32 cellular contexts compared by ENCODE assay signal in genomic region chr10:112769611-112770370, GRCh38.
"Had no signal": no experiment of that assay in that cellular context is flagged by ENCODE, and none has a peak within 500 bp of the region (broad histone marks: within the 10 kb centered on the region; RNA-seq: fewer than 3 reads in every experiment).

No MANE protein-coding gene starts in this region.

- H3K4me3 ChIP-seq: adrenal gland, coronary artery, dorsolateral prefrontal cortex, gastroesophageal sphincter, heart right ventricle had no signal

- H3K4me3 Mint-ChIP-seq: activated CD4-positive, alpha-beta memory T cell treated with anti-CD3 and anti-CD28 coated beads for 36 hours; activated CD4-positive, alpha-beta T cell treated with anti-CD3 and anti-CD28 coated beads for 36 hours; activated CD4-positive, alpha-beta T cell treated with anti-CD3 and anti-CD28 coated beads, Interleukin-2, amount 10 ng/mL, durations not matched to agents 24 days and 14 days; activated CD8-positive, alpha-beta memory T cell treated with anti-CD3 and anti-CD28 coated beads, Interleukin-2, amount 10 ng/mL, durations not matched to agents 7 days and 5 days; activated CD8-positive, alpha-beta T cell treated with anti-CD3 and anti-CD28 coated beads, Interleukin-2, amount 10 ng/mL, durations not matched to agents 7 days and 5 days; activated naive CD4-positive, alpha-beta T cell treated with anti-CD3 and anti-CD28 coated beads for 36 hours; activated naive CD4-positive, alpha-beta T cell treated with anti-CD3 and anti-CD28 coated beads, Interleukin-2, amount 50 U/mL, for 24 hours; activated naive CD8-positive, alpha-beta T cell treated with anti-CD3 and anti-CD28 coated beads for 36 hours; activated naive CD8-positive, alpha-beta T cell treated with anti-CD3 and anti-CD28 coated beads, Interleukin-2, amount 50 U/mL, for 24 hours; activated T-helper 1 cell treated with anti-CD3 and anti-CD28 coated beads, Interleukin-12 subunit alpha, Interleukin-12 subunit beta, Interleukin-2, Interleukin-4 antibody, amounts not matched to agents 30 ng/mL and 10 ng/mL and 1 ng/mL, durations not matched to agents 14 hours and 24 hours and 36 hours; brain; central memory CD8-positive, alpha-beta T cell; dendritic cell treated with granulocyte-macrophage colony-stimulating factor and Interleukin-4, amounts not matched to agents 40 ng/mL and 50 ng/mL, for 4 days; endodermal cell had no signal

- DNase-seq: activated CD4-positive, alpha-beta memory T cell treated with anti-CD3 and anti-CD28 coated beads for 36 hours; activated CD4-positive, alpha-beta T cell treated with anti-CD3 and anti-CD28 coated beads for 36 hours; activated CD4-positive, alpha-beta T cell treated with anti-CD3 and anti-CD28 coated beads, Interleukin-2, amount 10 ng/mL, durations not matched to agents 24 days and 14 days; activated CD4-positive, CD25-positive, alpha-beta regulatory T cell; activated CD4-positive, CD25-positive, alpha-beta regulatory T cell treated with anti-CD3 and anti-CD28 coated beads, Interleukin-2, amount 50 U/mL, for 72 hours; activated CD8-positive, alpha-beta memory T cell treated with anti-CD3 and anti-CD28 coated beads, Interleukin-2, amount 10 ng/mL, durations not matched to agents 7 days and 5 days; activated CD8-positive, alpha-beta memory T cell treated with anti-CD3 and anti-CD28 coated beads, Interleukin-2, amount 50 U/mL, for 4 hours; activated CD8-positive, alpha-beta T cell treated with anti-CD3 and anti-CD28 coated beads, Interleukin-2, amount 10 ng/mL, durations not matched to agents 7 days and 5 days; activated effector memory CD4-positive, alpha-beta T cell treated with anti-CD3 and anti-CD28 coated beads, Interleukin-2, amount 50 U/mL, for 16 hours; activated naive CD4-positive, alpha-beta T cell treated with anti-CD3 and anti-CD28 coated beads for 36 hours; activated naive CD8-positive, alpha-beta T cell treated with anti-CD3 and anti-CD28 coated beads for 36 hours; activated naive CD8-positive, alpha-beta T cell treated with anti-CD3 and anti-CD28 coated beads, Interleukin-2, amount 50 U/mL, for 24 hours; activated T-cell treated with anti-CD3 and anti-CD28 coated beads, Interleukin-2, amount 50 U/mL, for 1 hour; activated T-cell treated with anti-CD3 and anti-CD28 coated beads, Interleukin-2, amount 50 U/mL, for 48 hours; adrenal gland; amygdala; aorta; dorsolateral prefrontal cortex; effector memory CD4-positive, alpha-beta T cell; endodermal cell; foreskin melanocyte; heart right ventricle; T-helper 2 cell had no signal

- H3K27me3 ChIP-seq: adrenal gland, dorsolateral prefrontal cortex, gastroesophageal sphincter, heart right ventricle had no signal

- H3K27ac Mint-ChIP-seq: activated CD4-positive, alpha-beta memory T cell treated with anti-CD3 and anti-CD28 coated beads for 36 hours; activated CD4-positive, alpha-beta T cell treated with anti-CD3 and anti-CD28 coated beads for 36 hours; activated CD4-positive, alpha-beta T cell treated with anti-CD3 and anti-CD28 coated beads, Interleukin-2, amount 10 ng/mL, durations not matched to agents 24 days and 14 days; activated CD8-positive, alpha-beta memory T cell treated with anti-CD3 and anti-CD28 coated beads, Interleukin-2, amount 10 ng/mL, durations not matched to agents 7 days and 5 days; activated CD8-positive, alpha-beta T cell treated with anti-CD3 and anti-CD28 coated beads, Interleukin-2, amount 10 ng/mL, durations not matched to agents 7 days and 5 days; activated naive CD4-positive, alpha-beta T cell treated with anti-CD3 and anti-CD28 coated beads for 36 hours; activated naive CD4-positive, alpha-beta T cell treated with anti-CD3 and anti-CD28 coated beads, Interleukin-2, amount 50 U/mL, for 24 hours; activated naive CD8-positive, alpha-beta T cell treated with anti-CD3 and anti-CD28 coated beads for 36 hours; activated naive CD8-positive, alpha-beta T cell treated with anti-CD3 and anti-CD28 coated beads, Interleukin-2, amount 50 U/mL, for 24 hours; activated T-helper 1 cell treated with anti-CD3 and anti-CD28 coated beads, Interleukin-12 subunit alpha, Interleukin-12 subunit beta, Interleukin-2, Interleukin-4 antibody, amounts not matched to agents 30 ng/mL and 10 ng/mL and 1 ng/mL, durations not matched to agents 14 hours and 24 hours and 36 hours; activated T-helper 2 cell treated with anti-CD3 and anti-CD28 coated beads, Interferon-gamma antibody, Interleukin-2, Interleukin-4, amounts not matched to agents 10 μg/mL and 5 μg/mL and 100 μg/mL, durations not matched to agents 14 hours and 24 hours and 36 hours; brain; dendritic cell treated with granulocyte-macrophage colony-stimulating factor and Interleukin-4, amounts not matched to agents 40 ng/mL and 50 ng/mL, for 4 days; endodermal cell had no signal

- H3K36me3 ChIP-seq: adrenal gland, gastroesophageal sphincter, heart right ventricle had no signal

- H3K9me3 Mint-ChIP-seq: activated CD4-positive, alpha-beta memory T cell treated with anti-CD3 and anti-CD28 coated beads for 36 hours; activated CD4-positive, alpha-beta T cell treated with anti-CD3 and anti-CD28 coated beads, Interleukin-2, amount 10 ng/mL, durations not matched to agents 24 days and 14 days; activated naive CD4-positive, alpha-beta T cell treated with anti-CD3 and anti-CD28 coated beads for 36 hours; activated naive CD4-positive, alpha-beta T cell treated with anti-CD3 and anti-CD28 coated beads, Interleukin-2, amount 50 U/mL, for 24 hours; activated naive CD8-positive, alpha-beta T cell treated with anti-CD3 and anti-CD28 coated beads for 36 hours; activated naive CD8-positive, alpha-beta T cell treated with anti-CD3 and anti-CD28 coated beads, Interleukin-2, amount 50 U/mL, for 24 hours; activated T-helper 1 cell treated with anti-CD3 and anti-CD28 coated beads, Interleukin-12 subunit alpha, Interleukin-12 subunit beta, Interleukin-2, Interleukin-4 antibody, amounts not matched to agents 30 ng/mL and 10 ng/mL and 1 ng/mL, durations not matched to agents 14 hours and 24 hours and 36 hours; activated T-helper 2 cell treated with anti-CD3 and anti-CD28 coated beads, Interferon-gamma antibody, Interleukin-2, Interleukin-4, amounts not matched to agents 10 μg/mL and 5 μg/mL and 100 μg/mL, durations not matched to agents 14 hours and 24 hours and 36 hours; central memory CD8-positive, alpha-beta T cell; dendritic cell treated with granulocyte-macrophage colony-stimulating factor and Interleukin-4, amounts not matched to agents 40 ng/mL and 50 ng/mL, for 4 days had no signal

- H3K4me1 ChIP-seq: adrenal gland, gastroesophageal sphincter, heart right ventricle had no signal

- H3K9me3 ChIP-seq: adrenal gland, gastroesophageal sphincter had no signal

- FAIRE-seq: bronchial epithelial cell had no signal

- H3K27ac ChIP-seq: adrenal gland, coronary artery, dorsolateral prefrontal cortex, gastroesophageal sphincter, heart right ventricle had no signal

- H3K27me3 Mint-ChIP-seq: activated CD4-positive, alpha-beta memory T cell treated with anti-CD3 and anti-CD28 coated beads for 36 hours; activated CD4-positive, alpha-beta T cell treated with anti-CD3 and anti-CD28 coated beads for 36 hours; activated CD4-positive, alpha-beta T cell treated with anti-CD3 and anti-CD28 coated beads, Interleukin-2, amount 10 ng/mL, durations not matched to agents 24 days and 14 days; activated CD8-positive, alpha-beta memory T cell treated with anti-CD3 and anti-CD28 coated beads, Interleukin-2, amount 10 ng/mL, durations not matched to agents 7 days and 5 days; activated naive CD4-positive, alpha-beta T cell treated with anti-CD3 and anti-CD28 coated beads, Interleukin-2, amount 50 U/mL, for 24 hours; activated naive CD8-positive, alpha-beta T cell treated with anti-CD3 and anti-CD28 coated beads for 36 hours; activated naive CD8-positive, alpha-beta T cell treated with anti-CD3 and anti-CD28 coated beads, Interleukin-2, amount 50 U/mL, for 24 hours; brain; central memory CD8-positive, alpha-beta T cell; dendritic cell treated with granulocyte-macrophage colony-stimulating factor and Interleukin-4, amounts not matched to agents 40 ng/mL and 50 ng/mL, for 4 days had no signal

- H3K4me1 Mint-ChIP-seq: activated CD4-positive, alpha-beta T cell treated with anti-CD3 and anti-CD28 coated beads for 36 hours; activated CD4-positive, alpha-beta T cell treated with anti-CD3 and anti-CD28 coated beads, Interleukin-2, amount 10 ng/mL, durations not matched to agents 24 days and 14 days; activated CD8-positive, alpha-beta memory T cell treated with anti-CD3 and anti-CD28 coated beads, Interleukin-2, amount 10 ng/mL, durations not matched to agents 7 days and 5 days; activated naive CD4-positive, alpha-beta T cell treated with anti-CD3 and anti-CD28 coated beads, Interleukin-2, amount 50 U/mL, for 24 hours; activated naive CD8-positive, alpha-beta T cell treated with anti-CD3 and anti-CD28 coated beads for 36 hours; activated naive CD8-positive, alpha-beta T cell treated with anti-CD3 and anti-CD28 coated beads, Interleukin-2, amount 50 U/mL, for 24 hours; central memory CD8-positive, alpha-beta T cell had no signal
